ENCODE assay signal across 2 cellular contexts in genomic region chr12:19194963-19195362, GRCh38.
TF ChIP-seq lines count a peak whose summit lies in the region.

No MANE protein-coding gene starts in this region.

TF ChIP-seq in WTC11, 78 proteins besides CTCF, POLR2A, EP300 and RAD21 (continued from another document):
- TF ChIP-seq, protein P1, sequence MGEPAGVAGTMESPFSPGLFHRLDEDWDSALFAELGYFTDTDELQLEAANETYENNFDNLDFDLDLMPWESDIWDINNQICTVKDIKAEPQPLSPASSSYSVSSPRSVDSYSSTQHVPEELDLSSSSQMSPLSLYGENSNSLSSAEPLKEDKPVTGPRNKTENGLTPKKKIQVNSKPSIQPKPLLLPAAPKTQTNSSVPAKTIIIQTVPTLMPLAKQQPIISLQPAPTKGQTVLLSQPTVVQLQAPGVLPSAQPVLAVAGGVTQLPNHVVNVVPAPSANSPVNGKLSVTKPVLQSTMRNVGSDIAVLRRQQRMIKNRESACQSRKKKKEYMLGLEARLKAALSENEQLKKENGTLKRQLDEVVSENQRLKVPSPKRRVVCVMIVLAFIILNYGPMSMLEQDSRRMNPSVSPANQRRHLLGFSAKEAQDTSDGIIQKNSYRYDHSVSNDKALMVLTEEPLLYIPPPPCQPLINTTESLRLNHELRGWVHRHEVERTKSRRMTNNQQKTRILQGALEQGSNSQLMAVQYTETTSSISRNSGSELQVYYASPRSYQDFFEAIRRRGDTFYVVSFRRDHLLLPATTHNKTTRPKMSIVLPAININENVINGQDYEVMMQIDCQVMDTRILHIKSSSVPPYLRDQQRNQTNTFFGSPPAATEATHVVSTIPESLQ (CRISPR knock-in tag; IDR thresholded peaks at IDR 0.05) = no peak
- TF ChIP-seq FOXJ3 (CRISPR knock-in tag; IDR thresholded peaks at IDR 0.05; ENCODE audit: borderline replicate concordance) = no peak
- TF ChIP-seq TP53 (CRISPR knock-in tag; IDR thresholded peaks at IDR 0.05) = no peak
- no peak for TF ChIP-seq ZBTB21 (CRISPR knock-in tag; IDR thresholded peaks at IDR 0.05; ENCODE audit: borderline replicate concordance)
- no peak for TF ChIP-seq FOXK1 (CRISPR knock-in tag; IDR thresholded peaks at IDR 0.05)
- no peak for TF ChIP-seq TEAD4 (CRISPR knock-in tag; IDR thresholded peaks at IDR 0.05)
- no peak for TF ChIP-seq FOXP4 (CRISPR knock-in tag; IDR thresholded peaks at IDR 0.05)
- no peak for TF ChIP-seq AR (CRISPR knock-in tag; IDR thresholded peaks at IDR 0.05)
- TF ChIP-seq PRRX2 (CRISPR knock-in tag; IDR thresholded peaks at IDR 0.05) = no peak
- TF ChIP-seq JAZF1 (CRISPR knock-in tag; IDR thresholded peaks at IDR 0.05) = no peak

TF ChIP-seq in GM23338, 12 proteins besides CTCF, POLR2A, EP300 and RAD21 (continued from another document):
- no peak for TF ChIP-seq ZNF462 (CRISPR knock-in tag; IDR thresholded peaks at IDR 0.05)
- TF ChIP-seq STAT1 (IDR thresholded peaks at IDR 0.05; ENCODE audit: unreplicated experiment) = no peak
- no peak for TF ChIP-seq EZH2phosphoT487 (IDR thresholded peaks at IDR 0.05; ENCODE audit: unreplicated experiment)
- no peak for TF ChIP-seq POLR2AphosphoS5 (IDR thresholded peaks at IDR 0.05; ENCODE audit: low read depth)
